18 cellular contexts compared by ENCODE assay signal in genomic region chr1:166999090-166999489, GRCh38. TPM values are rescaled to one million over a fixed set of nuclear protein-coding genes. Genes with fewer than 3 reads are reported as not detected.
DNase-seq lines count a peak whose midpoint lies in the region; ATAC-seq, FAIRE-seq and TF ChIP-seq lines count a peak whose summit lies in the region.
"Had no signal": no experiment of that assay in that cellular context is flagged by ENCODE, and none has a peak within 500 bp of the region (broad histone marks: within the 10 kb centered on the region; RNA-seq: fewer than 3 reads in every experiment).

No MANE protein-coding gene starts in this region.

- H3K27ac ChIP-seq in adrenal gland: no peak overlapping the region
- H3K27ac ChIP-seq: hepatocyte, PC-9, thoracic aorta had no signal

- H3K9me3 ChIP-seq in adrenal gland (replicated peaks in 1 of 3): no peaks in the 10 kb centered on the region
- H3K9me3 ChIP-seq: thoracic aorta had no signal

- TF ChIP-seq POLR2A in adrenal gland (IDR thresholded peaks at IDR 0.05): no peak

- H3K27me3 Mint-ChIP-seq in activated T-helper 17 cell treated with anti-CD3 and anti-CD28 coated beads, Interleukin-2, amount 50 U/mL, for 72 hours: peaks cover 19% of the 10 kb centered on the region

- TF ChIP-seq CTCF in fibroblast of pulmonary artery (IDR thresholded peaks at IDR 0.05; ENCODE audit: low read length, missing control alignments): no peak
- TF ChIP-seq CTCF in adrenal gland (IDR thresholded peaks at IDR 0.05): no peak

- H3K4me1 ChIP-seq in adrenal gland (replicated peaks in 1 of 2): no peaks in the 10 kb centered on the region

- peaks cover 4% of the 10 kb centered on the region for H3K9me3 Mint-ChIP-seq in activated T-helper 17 cell treated with anti-CD3 and anti-CD28 coated beads, Interleukin-2, amount 50 U/mL, for 72 hours

- no peaks in the 10 kb centered on the region for H3K36me3 ChIP-seq in adrenal gland (replicated peaks in 1 of 2)
- H3K36me3 ChIP-seq: thoracic aorta had no signal

- H3K4me3 ChIP-seq in fibroblast of pulmonary artery (replicated peaks; ENCODE audit: low read depth, low read length) (no peak overlapping the region), adrenal gland (no peak overlapping the region)
- H3K4me3 ChIP-seq: hepatocyte, PC-9, thoracic aorta had no signal

- no peak overlapping the region for H3K4me3 Mint-ChIP-seq in activated T-helper 17 cell treated with anti-CD3 and anti-CD28 coated beads, Interleukin-2, amount 50 U/mL, for 72 hours
- H3K4me3 Mint-ChIP-seq: naive B cell had no signal

- H3K27me3 ChIP-seq in adrenal gland: peaks cover 5% of the 10 kb centered on the region
- H3K27me3 ChIP-seq: hepatocyte had no signal

- intact Hi-C loops in adrenal gland (cut with DNase I): no loop called here

- WGBS in adrenal gland, 4 donors: 56 to 77% (median 75%) methylated on average over 1 of the region's 1 CpG

- H3K4me1 Mint-ChIP-seq in activated T-helper 17 cell treated with anti-CD3 and anti-CD28 coated beads, Interleukin-2, amount 50 U/mL, for 72 hours: no peaks in the 10 kb centered on the region
- H3K4me1 Mint-ChIP-seq: naive B cell had no signal

- ATAC-seq in GM19452 (IDR thresholded peaks at IDR 0.05; ENCODE audit: unreplicated experiment) (peak; percentile 47), HG03159 (IDR thresholded peaks at IDR 0.05; ENCODE audit: unreplicated experiment) (peak; percentile 35)
- ATAC-seq in activated T-helper 17 cell treated with anti-CD3 and anti-CD28 coated beads, Interleukin-2, amount 50 U/mL, for 72 hours (replicated peaks): no peak

- peak; percentile 47 for FAIRE-seq in GM18507 (lab: Jason Lieb, UNC)

- DNase-seq in GM18507 (ENCODE audit: extremely low spot score, insufficient read length, low read depth) (no peak), fibroblast of pulmonary artery (ENCODE audit: low read depth) (peak; percentile 5), GM19238 (ENCODE audit: insufficient read length, low spot score) (no peak), HuH-7.5 (ENCODE audit: low spot score) (no peak), adrenal gland (no peak)
- DNase-seq: Calu3; cortex of kidney; naive B cell; NCI-H187 treated with DMSO at 0.1 percent for 48 hours; NCI-H526; PC-9; stimulated activated CD4-positive, alpha-beta T cell treated with anti-CD3 and anti-CD28 coated beads, Interleukin-2, amount 100 ng/mL, for 24 hours had no signal

- H3K27ac Mint-ChIP-seq in activated T-helper 17 cell treated with anti-CD3 and anti-CD28 coated beads, Interleukin-2, amount 50 U/mL, for 72 hours: no peak overlapping the region
- H3K27ac Mint-ChIP-seq: naive B cell had no signal

- H3K36me3 Mint-ChIP-seq in activated T-helper 17 cell treated with anti-CD3 and anti-CD28 coated beads, Interleukin-2, amount 50 U/mL, for 72 hours (ENCODE audit: low read depth): no peaks in the 10 kb centered on the region
- H3K36me3 Mint-ChIP-seq: naive B cell had no signal

RNA-seq across cellular contexts. Expression of gene MAEL, which starts 10.0 kb away (rescaled TPM):
- total RNA-seq in adrenal gland: not detected
- under 1 TPM in 1 of 3 donors, not detected in 2; 0.17 TPM for polyA plus RNA-seq in adrenal gland
- not detected for total RNA-seq in activated T-helper 17 cell treated with anti-CD3 and anti-CD28 coated beads, Interleukin-2, amount 50 U/mL, for 72 hours
- total RNA-seq: Calu3, hepatocyte, PC-9, pulmonary artery endothelial cell, thoracic aorta had no signal

RNA-seq across cellular contexts. Expression of gene ILDR2, which starts 23.8 kb away (rescaled TPM):
- 1 to 10 TPM in 1 of 8 donors, under 1 TPM in 5, not detected in 2; 0.07 to 1.1 (median 0.42) TPM for total RNA-seq in adrenal gland
- polyA plus RNA-seq in adrenal gland: under 1 TPM; 0.07 to 0.24 (median 0.08) TPM
- 1 to 10 TPM; 5.0 to 5.8 TPM for total RNA-seq in activated T-helper 17 cell treated with anti-CD3 and anti-CD28 coated beads, Interleukin-2, amount 50 U/mL, for 72 hours
- total RNA-seq: PC-9, pulmonary artery endothelial cell had no signal
